ENCODE assay signal across 17 cellular contexts in the genomic region with DNA sequence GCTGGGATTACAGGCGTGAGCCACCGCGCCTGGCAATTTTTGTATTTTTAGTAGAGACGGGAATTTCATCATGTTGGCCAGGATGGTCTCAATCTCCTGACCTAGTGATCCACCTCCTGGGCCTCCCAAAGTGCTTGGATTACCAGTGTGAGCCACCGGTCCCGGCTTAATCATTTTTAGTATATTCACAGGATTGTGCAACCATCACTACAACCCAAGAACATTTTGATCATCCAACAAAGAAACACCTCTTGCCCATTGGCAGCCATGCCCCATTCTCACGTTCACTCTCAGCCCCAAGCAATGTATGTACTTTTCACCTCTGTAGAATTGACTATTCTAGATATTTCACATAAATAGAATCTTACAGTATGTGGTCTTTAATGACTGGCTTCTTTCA. TPM values are rescaled to one million over a fixed set of nuclear protein-coding genes. Genes with fewer than 3 reads are reported as not detected.
DNase-seq lines count a peak whose midpoint lies in the region; ATAC-seq and TF ChIP-seq lines count a peak whose summit lies in the region.
"Had no signal": no experiment of that assay in that cellular context is flagged by ENCODE, and none has a peak within 500 bp of the region (broad histone marks: within the 10 kb centered on the region; RNA-seq: fewer than 3 reads in every experiment).

No MANE protein-coding gene starts in this region.

- H3K9ac ChIP-seq in mammary epithelial cell (ENCODE audit: insufficient read depth, low read length), result no peak overlapping the region

- dilution Hi-C loops in mammary epithelial cell (cut with HindIII; ENCODE audit: low sequenced_read_pairs), result no loop called here

- TF ChIP-seq POLR2A in gastrocnemius medialis (IDR thresholded peaks at IDR 0.05), result no peak

- H3K4me3 ChIP-seq in mammary epithelial cell (replicated peaks in 1 of 3; ENCODE audit: insufficient read depth in 1 of 3, low read depth in 2 of 3, low read length in 3 of 3), result no peak overlapping the region
- no peak overlapping the region for H3K4me3 ChIP-seq in gastrocnemius medialis
- H3K4me3 ChIP-seq: HAP-1 had no signal

- POLR2A ChIA-PET in activated CD4-positive, alpha-beta memory T cell treated with anti-CD3 and anti-CD28 coated beads for 36 hours (lab: Charles Lee), result interaction anchor here (0.6 kb wide), 1 partner anchor 199 kb away, joined by 4 read pairs; no protein-coding TSS in a partner anchor
- POLR2A ChIA-PET in activated CD4-positive, alpha-beta memory T cell treated with anti-CD3 and anti-CD28 coated beads, Interleukin-2, amount 10 ng/mL, durations not matched to agents 7 days and 5 days (lab: Charles Lee), result no interaction called here

- H2AFZ ChIP-seq in mammary epithelial cell (ENCODE audit: low read depth, low read length), result no peak overlapping the region

- peaks cover 16% of the 10 kb centered on the region for H3K4me1 Mint-ChIP-seq in activated CD4-positive, alpha-beta memory T cell treated with anti-CD3 and anti-CD28 coated beads for 36 hours (ENCODE audit: low read depth)
- H3K4me1 Mint-ChIP-seq in activated CD4-positive, alpha-beta memory T cell treated with anti-CD3 and anti-CD28 coated beads, Interleukin-2, amount 10 ng/mL, durations not matched to agents 7 days and 5 days, result peaks cover 7% of the 10 kb centered on the region

- H3K27me3 ChIP-seq in mammary epithelial cell (ENCODE audit: insufficient read depth, low read length) (no peaks in the 10 kb centered on the region), gastrocnemius medialis (no peaks in the 10 kb centered on the region)

- intact Hi-C loops in activated CD4-positive, alpha-beta memory T cell treated with anti-CD3 and anti-CD28 coated beads for 36 hours (cut with micrococcal nuclease), result no loop called here
- intact Hi-C loops in mammary epithelial cell (cut with micrococcal nuclease), result no loop called here
- intact Hi-C loops in gastrocnemius medialis (cut with DNase I; ENCODE audit: low total_unique reads), result no loop called here

- CTCF ChIA-PET in activated CD4-positive, alpha-beta memory T cell treated with anti-CD3 and anti-CD28 coated beads for 36 hours (lab: Charles Lee), result no interaction called here
- CTCF ChIA-PET in activated CD4-positive, alpha-beta memory T cell treated with anti-CD3 and anti-CD28 coated beads, Interleukin-2, amount 10 ng/mL, durations not matched to agents 7 days and 5 days (lab: Charles Lee), result interaction anchor here (1.0 to 1.2 kb wide), 2 partner anchors 48 to 79 kb away, joined by 3 to 7 read pairs; partner anchors contain the start of gene AAAS
- CTCF ChIA-PET in mammary epithelial cell (lab: Charles Lee; ENCODE audit: low non-redundant PET), result no interaction called here

- H3K4me1 ChIP-seq in mammary epithelial cell (ENCODE audit: insufficient read depth, low read length) (no peaks in the 10 kb centered on the region), gastrocnemius medialis (peaks cover 3 to 14% of the 10 kb centered on the region in 2 donors)
- H3K4me1 ChIP-seq: Caco-2 had no signal

- peaks cover 75% of the 10 kb centered on the region for H3K79me2 ChIP-seq in mammary epithelial cell (ENCODE audit: insufficient read depth, low read length)

- 63% methylated on average over 7 of the region's 7 CpGs for WGBS in mammary epithelial cell (ENCODE audit: low coverage, missing lambda C conversion rate)

- in situ Hi-C loops in mammary epithelial cell (cut with MboI; ENCODE audit: low sequenced_read_pairs in 2 of 2), result no loop called here
- in situ Hi-C loops in gastrocnemius medialis (cut with MboI; ENCODE audit: low sequenced_read_pairs in 4 of 4), result no loop called here

- peak overlapping the region; percentile 23 for H3K27ac Mint-ChIP-seq in activated CD4-positive, alpha-beta memory T cell treated with anti-CD3 and anti-CD28 coated beads for 36 hours
- H3K27ac Mint-ChIP-seq in activated CD4-positive, alpha-beta memory T cell treated with anti-CD3 and anti-CD28 coated beads, Interleukin-2, amount 10 ng/mL, durations not matched to agents 7 days and 5 days, result no peak overlapping the region
- H3K27ac Mint-ChIP-seq: HFFc6 had no signal

- no peak overlapping the region for H3K4me2 ChIP-seq in mammary epithelial cell (ENCODE audit: insufficient read depth, low read depth, low read length)

- H3K9me3 ChIP-seq in mammary epithelial cell (replicated peaks; ENCODE audit: insufficient read depth, low read length), result no peaks in the 10 kb centered on the region
- H3K9me3 ChIP-seq in gastrocnemius medialis, result no peaks in the 10 kb centered on the region
- H3K9me3 ChIP-seq: Caco-2, HAP-1 had no signal

- H3K36me3 Mint-ChIP-seq in activated CD4-positive, alpha-beta memory T cell treated with anti-CD3 and anti-CD28 coated beads for 36 hours, result peaks cover 10% of the 10 kb centered on the region
- H3K36me3 Mint-ChIP-seq in activated CD4-positive, alpha-beta memory T cell treated with anti-CD3 and anti-CD28 coated beads, Interleukin-2, amount 10 ng/mL, durations not matched to agents 7 days and 5 days (ENCODE audit: low read depth), result peaks cover 22% of the 10 kb centered on the region

- H3K27ac ChIP-seq in mammary epithelial cell (ENCODE audit: insufficient read depth, low read depth, low read length), result no peak overlapping the region
- peak overlapping the region in 3 of 4 donors; percentile 37 to 65 (median 57) for H3K27ac ChIP-seq in gastrocnemius medialis
- H3K27ac ChIP-seq: 22Rv1 had no signal

- no peaks in the 10 kb centered on the region for H3K27me3 Mint-ChIP-seq in activated CD4-positive, alpha-beta memory T cell treated with anti-CD3 and anti-CD28 coated beads for 36 hours
- H3K27me3 Mint-ChIP-seq in activated CD4-positive, alpha-beta memory T cell treated with anti-CD3 and anti-CD28 coated beads, Interleukin-2, amount 10 ng/mL, durations not matched to agents 7 days and 5 days, result no peaks in the 10 kb centered on the region
- H3K27me3 Mint-ChIP-seq: CD8-positive, alpha-beta memory T cell had no signal

- DNase-seq in activated CD4-positive, alpha-beta memory T cell treated with anti-CD3 and anti-CD28 coated beads for 36 hours, result no peak
- no peak for DNase-seq in activated CD4-positive, alpha-beta memory T cell treated with anti-CD3 and anti-CD28 coated beads, Interleukin-2, amount 10 ng/mL, durations not matched to agents 7 days and 5 days
- DNase-seq in mammary epithelial cell, result peak; percentile 5
- peak; percentile 22 for DNase-seq in mesenteric fat pad (ENCODE audit: low spot score)
- peak; percentile 14 to 30 for DNase-seq in gastrocnemius medialis
- DNase-seq in NCI-H2171 treated with DMSO at 0.1 percent for 48 hours (lab: John Stamatoyannopoulos, UW), result no peak
- DNase-seq: Caco-2; CD8-positive, alpha-beta memory T cell; DND-41; GDM1; HFFc6 had no signal

- no peaks in the 10 kb centered on the region for H4K20me1 ChIP-seq in mammary epithelial cell (ENCODE audit: insufficient read depth, low read length)

- H3K36me3 ChIP-seq in mammary epithelial cell (ENCODE audit: insufficient read depth, low read length) (peaks cover 8% of the 10 kb centered on the region), gastrocnemius medialis (peaks cover 0 to 7% of the 10 kb centered on the region in 2 donors)

- no TSS peak for BruUV-seq in mammary epithelial cell (replicated peaks; lab: Mats Ljungman, UMichigan)

- no peaks in the 10 kb centered on the region for H3K9me3 Mint-ChIP-seq in activated CD4-positive, alpha-beta memory T cell treated with anti-CD3 and anti-CD28 coated beads for 36 hours
- H3K9me3 Mint-ChIP-seq in activated CD4-positive, alpha-beta memory T cell treated with anti-CD3 and anti-CD28 coated beads, Interleukin-2, amount 10 ng/mL, durations not matched to agents 7 days and 5 days, result no peaks in the 10 kb centered on the region
- H3K9me3 Mint-ChIP-seq: CD8-positive, alpha-beta memory T cell; HFFc6 had no signal

- H3K4me3 Mint-ChIP-seq in activated CD4-positive, alpha-beta memory T cell treated with anti-CD3 and anti-CD28 coated beads for 36 hours, result no peak overlapping the region
- no peak overlapping the region for H3K4me3 Mint-ChIP-seq in activated CD4-positive, alpha-beta memory T cell treated with anti-CD3 and anti-CD28 coated beads, Interleukin-2, amount 10 ng/mL, durations not matched to agents 7 days and 5 days
- H3K4me3 Mint-ChIP-seq: CD8-positive, alpha-beta memory T cell; HFFc6 had no signal

- ATAC-seq in gastrocnemius medialis (peak; percentile 69 to 92), HG03045 (IDR thresholded peaks at IDR 0.05; ENCODE audit: unreplicated experiment) (no peak), GM19023 (IDR thresholded peaks at IDR 0.05; ENCODE audit: unreplicated experiment) (no peak)

- TF ChIP-seq CTCF in mammary epithelial cell (conservative IDR thresholded peaks at IDR 0.05 in 1 of 2, IDR thresholded peaks at IDR 0.05 in 1 of 2; ENCODE audit: extremely low read depth in 1 of 2, insufficient read depth in 1 of 2, low read depth in 1 of 2, low read length in 2 of 2) (no peak), gastrocnemius medialis (IDR thresholded peaks at IDR 0.05 in 4 of 5, conservative IDR thresholded peaks at IDR 0.05 in 1 of 5) (no peak)

RNA-seq across cellular contexts. Expression of gene SP1, which starts 19.9 kb away (rescaled TPM):
- 10 to 100 TPM; 66.1 to 72.8 TPM for total RNA-seq in activated CD4-positive, alpha-beta memory T cell treated with anti-CD3 and anti-CD28 coated beads for 36 hours
- total RNA-seq in activated CD4-positive, alpha-beta memory T cell treated with anti-CD3 and anti-CD28 coated beads, Interleukin-2, amount 10 ng/mL, durations not matched to agents 7 days and 5 days, result 10 to 100 TPM; 77.1 to 85.6 TPM
- total RNA-seq in mammary epithelial cell (10 to 100 TPM; 55.3 to 56.9 TPM), mesenteric fat pad (60.5 TPM), gastrocnemius medialis (10 to 100 TPM; 44.9 to 61.9 (median 48.0) TPM)
- polyA plus RNA-seq in mammary epithelial cell, result 38.9 TPM
- 74.9 TPM for polyA minus RNA-seq in mammary epithelial cell

RNA-seq across cellular contexts. Expression of gene AMHR2, which starts 23.8 kb away (rescaled TPM):
- total RNA-seq in activated CD4-positive, alpha-beta memory T cell treated with anti-CD3 and anti-CD28 coated beads for 36 hours, result not detected
- total RNA-seq in activated CD4-positive, alpha-beta memory T cell treated with anti-CD3 and anti-CD28 coated beads, Interleukin-2, amount 10 ng/mL, durations not matched to agents 7 days and 5 days, result not detected
- total RNA-seq in mammary epithelial cell, result not detected
- not detected for polyA plus RNA-seq in mammary epithelial cell
- not detected for polyA minus RNA-seq in mammary epithelial cell
- total RNA-seq in mesenteric fat pad, result not detected
- 1 to 10 TPM in 2 of 4 donors, not detected in 2; 1.0 to 1.4 TPM for total RNA-seq in gastrocnemius medialis
- total RNA-seq: A673; CD8-positive, alpha-beta memory T cell; HFFc6 had no signal
- polyA plus RNA-seq: BJ; CD8-positive, alpha-beta memory T cell had no signal

RNA-seq across cellular contexts. Expression of gene PRR13, which starts 41.6 kb away (rescaled TPM):
- total RNA-seq in activated CD4-positive, alpha-beta memory T cell treated with anti-CD3 and anti-CD28 coated beads for 36 hours, result 100 to 1,000 TPM; 218 to 221 TPM
- 100 to 1,000 TPM; 242 to 246 TPM for total RNA-seq in activated CD4-positive, alpha-beta memory T cell treated with anti-CD3 and anti-CD28 coated beads, Interleukin-2, amount 10 ng/mL, durations not matched to agents 7 days and 5 days
- total RNA-seq in mammary epithelial cell (100 to 1,000 TPM in 1 of 2 donors, 10 to 100 TPM in 1; 43.5 to 158 TPM), mesenteric fat pad (119 TPM), gastrocnemius medialis (10 to 100 TPM; 40.3 to 90.4 (median 74.2) TPM)
- 91.8 TPM for polyA plus RNA-seq in mammary epithelial cell
- polyA minus RNA-seq in mammary epithelial cell, result 102 TPM

RNA-seq across cellular contexts. Expression of gene PCBP2, which starts 52.0 kb away (rescaled TPM):
- 100 to 1,000 TPM; 897 to 926 TPM for total RNA-seq in activated CD4-positive, alpha-beta memory T cell treated with anti-CD3 and anti-CD28 coated beads for 36 hours
- total RNA-seq in activated CD4-positive, alpha-beta memory T cell treated with anti-CD3 and anti-CD28 coated beads, Interleukin-2, amount 10 ng/mL, durations not matched to agents 7 days and 5 days, result 100 to 1,000 TPM; 738 to 756 TPM
- total RNA-seq in mammary epithelial cell, result 100 to 1,000 TPM; 187 to 654 TPM
- 202 TPM for polyA plus RNA-seq in mammary epithelial cell
- 842 TPM for polyA minus RNA-seq in mammary epithelial cell
- total RNA-seq in mesenteric fat pad, result 722 TPM
- total RNA-seq in gastrocnemius medialis, result 100 to 1,000 TPM; 113 to 257 (median 191) TPM

Comparison
In these comparisons a context has a peak if more than half of its experiments do, and no peak if none do; other contexts are left out.
1. DNase-seq: peak in mammary epithelial cell (single experiment), mesenteric fat pad (single experiment) and gastrocnemius medialis (2 of 2); none in activated CD4-positive, alpha-beta memory T cell treated with anti-CD3 and anti-CD28 coated beads for 36 hours (single experiment), activated CD4-positive, alpha-beta memory T cell treated with anti-CD3 and anti-CD28 coated beads, Interleukin-2, amount 10 ng/mL, durations not matched to agents 7 days and 5 days (single experiment) and NCI-H2171 treated with DMSO at 0.1 percent for 48 hours (single experiment).
2. ATAC-seq: peak in gastrocnemius medialis (2 of 2); none in HG03045 (single experiment) and GM19023 (single experiment).